ENCODE assay signal across 8 cellular contexts in the genomic region with DNA sequence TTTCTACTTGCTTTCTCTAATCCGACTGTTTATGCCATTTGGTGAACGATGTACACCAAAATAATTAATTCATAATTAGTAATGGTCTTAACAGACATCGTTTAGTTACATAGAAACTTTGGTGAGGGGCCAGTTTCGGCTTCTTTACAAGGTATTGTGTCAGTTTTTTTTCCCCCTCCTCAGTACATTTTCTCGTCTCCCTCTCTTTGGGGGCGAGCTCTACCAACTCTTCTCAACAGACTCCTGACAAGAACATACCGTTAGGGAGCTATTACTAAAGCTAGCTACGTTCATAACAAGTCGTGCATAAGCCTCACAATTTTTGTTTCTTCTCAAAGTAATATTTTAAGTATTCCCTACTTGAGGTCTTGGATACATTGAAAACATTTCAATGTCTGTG. TPM values are rescaled to one million over a fixed set of nuclear protein-coding genes. Genes with fewer than 3 reads are reported as not detected.
DNase-seq lines count a peak whose midpoint lies in the region; ATAC-seq and TF ChIP-seq lines count a peak whose summit lies in the region.

No MANE protein-coding gene starts in this region.

- intact Hi-C loops in activated CD4-positive, alpha-beta T cell treated with anti-CD3 and anti-CD28 coated beads for 36 hours (cut with DNase I, micrococcal nuclease), result loop anchor here (2.0 to 10.0 kb wide), 6 partner anchors 14 to 1690 kb away; a partner anchor contains a TSS

- H3K4me1 ChIP-seq in suprapubic skin, result peaks cover 51% of the 10 kb centered on the region

- H3K4me1 Mint-ChIP-seq in activated CD4-positive, alpha-beta T cell treated with anti-CD3 and anti-CD28 coated beads for 36 hours, result peaks cover 51% of the 10 kb centered on the region
- peaks cover 42% of the 10 kb centered on the region for H3K4me1 Mint-ChIP-seq in activated CD8-positive, alpha-beta T cell treated with anti-CD3 and anti-CD28 coated beads, Interleukin-2, amount 10 ng/mL, durations not matched to agents 7 days and 5 days (ENCODE audit: low read depth)

- H3K9me3 Mint-ChIP-seq in activated CD4-positive, alpha-beta T cell treated with anti-CD3 and anti-CD28 coated beads for 36 hours (ENCODE audit: low read depth), result no peaks in the 10 kb centered on the region
- H3K9me3 Mint-ChIP-seq in activated CD8-positive, alpha-beta T cell treated with anti-CD3 and anti-CD28 coated beads, Interleukin-2, amount 10 ng/mL, durations not matched to agents 7 days and 5 days (ENCODE audit: insufficient read depth), result no peaks in the 10 kb centered on the region

- no peaks in the 10 kb centered on the region for H3K9me3 ChIP-seq in iPS-18c (ENCODE audit: control insufficient read depth, insufficient read depth, low read length)
- no peaks in the 10 kb centered on the region for H3K9me3 ChIP-seq in suprapubic skin

- TF ChIP-seq EP300 in suprapubic skin (IDR thresholded peaks at IDR 0.05), result no peak

- TF ChIP-seq CTCF in suprapubic skin (IDR thresholded peaks at IDR 0.05), result no peak

- H3K36me3 ChIP-seq in suprapubic skin, result no peaks in the 10 kb centered on the region

- TF ChIP-seq POLR2A in suprapubic skin (IDR thresholded peaks at IDR 0.05), result no peak

- peak overlapping the region; percentile 99 for H3K27ac Mint-ChIP-seq in activated CD4-positive, alpha-beta T cell treated with anti-CD3 and anti-CD28 coated beads for 36 hours
- H3K27ac Mint-ChIP-seq in activated CD8-positive, alpha-beta T cell treated with anti-CD3 and anti-CD28 coated beads, Interleukin-2, amount 10 ng/mL, durations not matched to agents 7 days and 5 days, result peak overlapping the region; percentile 100

- H3K4me3 ChIP-seq in iPS-18c (ENCODE audit: insufficient read depth, low read depth, low read length) (peak overlapping the region; percentile 89), suprapubic skin (peak overlapping the region; percentile 97)

- H3K36me3 Mint-ChIP-seq in activated CD4-positive, alpha-beta T cell treated with anti-CD3 and anti-CD28 coated beads for 36 hours (ENCODE audit: low read depth), result peaks cover 25% of the 10 kb centered on the region
- H3K36me3 Mint-ChIP-seq in activated CD8-positive, alpha-beta T cell treated with anti-CD3 and anti-CD28 coated beads, Interleukin-2, amount 10 ng/mL, durations not matched to agents 7 days and 5 days (ENCODE audit: low read depth), result peaks cover 2% of the 10 kb centered on the region

- no peak for ATAC-seq in activated CD4-positive, alpha-beta T cell treated with anti-CD3 and anti-CD28 coated beads for 36 hours
- no peak for ATAC-seq in activated CD8-positive, alpha-beta T cell treated with anti-CD3 and anti-CD28 coated beads, Interleukin-2, amount 10 ng/mL, durations not matched to agents 7 days and 5 days

- no peak for DNase-seq in activated CD4-positive, alpha-beta T cell treated with anti-CD3 and anti-CD28 coated beads for 36 hours
- no peak for DNase-seq in activated CD4-positive, alpha-beta T cell treated with anti-CD3 and anti-CD28 coated beads for 4 hours
- no peak for DNase-seq in activated CD8-positive, alpha-beta T cell treated with anti-CD3 and anti-CD28 coated beads, Interleukin-2, amount 10 ng/mL, durations not matched to agents 7 days and 5 days
- DNase-seq in suprapubic skin (ENCODE audit: low spot score in 2 of 2) (no peak), putamen (ENCODE audit: low spot score) (no peak), DMS153 (lab: John Stamatoyannopoulos, UW) (no peak), caudate nucleus (lab: John Stamatoyannopoulos, UW) (no peak)

- no peaks in the 10 kb centered on the region for H3K27me3 Mint-ChIP-seq in activated CD4-positive, alpha-beta T cell treated with anti-CD3 and anti-CD28 coated beads for 36 hours
- H3K27me3 Mint-ChIP-seq in activated CD8-positive, alpha-beta T cell treated with anti-CD3 and anti-CD28 coated beads, Interleukin-2, amount 10 ng/mL, durations not matched to agents 7 days and 5 days (ENCODE audit: low read depth), result no peaks in the 10 kb centered on the region

- POLR2A ChIA-PET in activated CD4-positive, alpha-beta T cell treated with anti-CD3 and anti-CD28 coated beads for 36 hours (lab: Charles Lee), result interaction anchor here (0.7 to 2.1 kb wide), 3 partner anchors 15 to 425 kb away, joined by 3 to 15 read pairs (median 7); a partner anchor contains a TSS
- POLR2A ChIA-PET in activated CD8-positive, alpha-beta T cell treated with anti-CD3 and anti-CD28 coated beads, Interleukin-2, amount 10 ng/mL, durations not matched to agents 7 days and 5 days (lab: Charles Lee), result interaction anchor here (0.6 to 3.0 kb wide), 7 partner anchors 10 to 969 kb away, joined by 3 to 47 read pairs (median 6); a partner anchor contains a TSS

- no peaks in the 10 kb centered on the region for H3K27me3 ChIP-seq in suprapubic skin

- WGBS in suprapubic skin, result 8% methylated on average over 9 of the region's 9 CpGs

- H3K27ac ChIP-seq in suprapubic skin (peak overlapping the region; percentile 96), caudate nucleus (ENCODE audit: low read depth, low read length) (no peak overlapping the region)

- CTCF ChIA-PET in activated CD4-positive, alpha-beta T cell treated with anti-CD3 and anti-CD28 coated beads for 36 hours (lab: Charles Lee), result interaction anchor here (0.7 to 3.4 kb wide), 7 partner anchors 9 to 1125 kb away, joined by 3 to 45 read pairs (median 4); a partner anchor contains a TSS
- CTCF ChIA-PET in activated CD8-positive, alpha-beta T cell treated with anti-CD3 and anti-CD28 coated beads, Interleukin-2, amount 10 ng/mL, durations not matched to agents 7 days and 5 days (lab: Charles Lee), result interaction anchor here (0.9 to 3.9 kb wide), 8 partner anchors 9 to 118 kb away, joined by 3 to 24 read pairs (median 4); no protein-coding TSS in a partner anchor

- peak overlapping the region; percentile 91 for H3K4me3 Mint-ChIP-seq in activated CD4-positive, alpha-beta T cell treated with anti-CD3 and anti-CD28 coated beads for 36 hours
- peak overlapping the region; percentile 98 for H3K4me3 Mint-ChIP-seq in activated CD8-positive, alpha-beta T cell treated with anti-CD3 and anti-CD28 coated beads, Interleukin-2, amount 10 ng/mL, durations not matched to agents 7 days and 5 days

RNA-seq across cellular contexts. Expression of a gene that starts 1.4 kb away (rescaled TPM):
- 100 to 1,000 TPM; 208 to 248 TPM for total RNA-seq in activated CD4-positive, alpha-beta T cell treated with anti-CD3 and anti-CD28 coated beads for 36 hours
- total RNA-seq in activated CD8-positive, alpha-beta T cell treated with anti-CD3 and anti-CD28 coated beads, Interleukin-2, amount 10 ng/mL, durations not matched to agents 7 days and 5 days, result 100 to 1,000 TPM; 123 to 124 TPM
- 100 to 1,000 TPM in 1 of 4 donors, 10 to 100 TPM in 3; 51.4 to 175 (median 62.1) TPM for total RNA-seq in suprapubic skin

RNA-seq across cellular contexts. Expression of a gene that starts 39.3 kb away (rescaled TPM):
- not detected for total RNA-seq in activated CD4-positive, alpha-beta T cell treated with anti-CD3 and anti-CD28 coated beads for 36 hours
- total RNA-seq in activated CD8-positive, alpha-beta T cell treated with anti-CD3 and anti-CD28 coated beads, Interleukin-2, amount 10 ng/mL, durations not matched to agents 7 days and 5 days, result not detected
- not detected for total RNA-seq in suprapubic skin
